11 cellular contexts compared by ENCODE assay signal in genomic region chr2:85269959-85270358, GRCh38. TPM values are rescaled to one million over a fixed set of nuclear protein-coding genes. Genes with fewer than 3 reads are reported as not detected.
A peak's percentile ranks its signal among the peaks of the same experiment; 100 is the strongest.
DNase-seq lines count a peak whose midpoint lies in the region; ATAC-seq and TF ChIP-seq lines count a peak whose summit lies in the region.
"Had no signal": no experiment of that assay in that cellular context is flagged by ENCODE, and none has a peak within 500 bp of the region (broad histone marks: within the 10 kb centered on the region; RNA-seq: fewer than 3 reads in every experiment).

No MANE protein-coding gene starts in this region.

- H3K27me3 ChIP-seq in cardiac muscle cell: no peaks in the 10 kb centered on the region
- H3K27me3 ChIP-seq in muscle layer of colon (ENCODE audit: control insufficient read depth in 1 of 2, insufficient read depth in 2 of 2, low read length in 2 of 2): no peaks in the 10 kb centered on the region
- H3K27me3 ChIP-seq in WERI-Rb-1 (ENCODE audit: insufficient read depth, low read depth, severe bottlenecking): no peaks in the 10 kb centered on the region

- H3K36me3 ChIP-seq in cardiac muscle cell: no peaks in the 10 kb centered on the region
- no peaks in the 10 kb centered on the region for H3K36me3 ChIP-seq in muscle layer of colon (ENCODE audit: insufficient read depth, low read length)
- H3K36me3 ChIP-seq in WERI-Rb-1: no peaks in the 10 kb centered on the region
- H3K36me3 ChIP-seq: neutrophil had no signal

- H3K36me3 Mint-ChIP-seq in activated CD4-positive, alpha-beta memory T cell treated with anti-CD3 and anti-CD28 coated beads, Interleukin-2, amount 10 ng/mL, durations not matched to agents 7 days and 5 days (ENCODE audit: low read depth): no peaks in the 10 kb centered on the region

- POLR2A ChIA-PET in RWPE1 (lab: Yijun Ruan, JAX; ENCODE audit: low non-redundant PET) (no interaction called here), HEK293T (lab: Yijun Ruan, JAX) (no interaction called here)
- POLR2A ChIA-PET in activated CD4-positive, alpha-beta memory T cell treated with anti-CD3 and anti-CD28 coated beads, Interleukin-2, amount 10 ng/mL, durations not matched to agents 7 days and 5 days (lab: Charles Lee): no interaction called here

- H3K4me1 ChIP-seq in cardiac muscle cell (ENCODE audit: low read depth): peaks cover 6% of the 10 kb centered on the region
- peaks cover 35% of the 10 kb centered on the region for H3K4me1 ChIP-seq in muscle layer of colon (ENCODE audit: insufficient read depth, low read length)

- H3K27me3 Mint-ChIP-seq in activated CD4-positive, alpha-beta memory T cell treated with anti-CD3 and anti-CD28 coated beads, Interleukin-2, amount 10 ng/mL, durations not matched to agents 7 days and 5 days: peaks cover 12% of the 10 kb centered on the region

- ATAC-seq in HG02870 (IDR thresholded peaks at IDR 0.05; ENCODE audit: unreplicated experiment): no peak

- CTCF ChIA-PET in RWPE1 (lab: Yijun Ruan, JAX): interaction anchor here (0.5 to 0.7 kb wide), 4 partner anchors 11 to 74 kb away, joined by 3 read pairs; no protein-coding TSS in a partner anchor
- CTCF ChIA-PET in HEK293T (lab: Yijun Ruan, JAX): interaction anchor here (0.6 to 1.6 kb wide), 4 partner anchors 10 to 341 kb away, joined by 3 to 8 read pairs (median 3); no protein-coding TSS in a partner anchor
- CTCF ChIA-PET in activated CD4-positive, alpha-beta memory T cell treated with anti-CD3 and anti-CD28 coated beads, Interleukin-2, amount 10 ng/mL, durations not matched to agents 7 days and 5 days (lab: Charles Lee): no interaction called here

- H3K4me3 ChIP-seq in cardiac muscle cell (no peak overlapping the region), muscle layer of colon (ENCODE audit: low read depth in 1 of 2, low read length in 2 of 2) (no peak overlapping the region), WERI-Rb-1 (ENCODE audit: low read depth, low read length) (no peak overlapping the region)

- TF ChIP-seq CTCF in RWPE1 (conservative IDR thresholded peaks at IDR 0.05; ENCODE audit: low read depth) (no peak), cardiac muscle cell (IDR thresholded peaks at IDR 0.05; ENCODE audit: low read depth, low read length) (no peak), WERI-Rb-1 (IDR thresholded peaks at IDR 0.05; ENCODE audit: low read depth, low read length) (no peak)

- no peak overlapping the region for H3K27ac Mint-ChIP-seq in activated CD4-positive, alpha-beta memory T cell treated with anti-CD3 and anti-CD28 coated beads, Interleukin-2, amount 10 ng/mL, durations not matched to agents 7 days and 5 days

- H3K4me1 Mint-ChIP-seq in activated CD4-positive, alpha-beta memory T cell treated with anti-CD3 and anti-CD28 coated beads, Interleukin-2, amount 10 ng/mL, durations not matched to agents 7 days and 5 days: peaks cover 7% of the 10 kb centered on the region

- peak overlapping the region; percentile 40; the same call in 1 of the 2 replicates for H3K27ac ChIP-seq in RWPE1
- peak overlapping the region; percentile 35 for H3K27ac ChIP-seq in cardiac muscle cell
- H3K27ac ChIP-seq in muscle layer of colon (ENCODE audit: low read depth, low read length): peak overlapping the region; percentile 7
- H3K27ac ChIP-seq in WERI-Rb-1: no peak overlapping the region
- H3K27ac ChIP-seq: neutrophil had no signal

- H3K9me3 ChIP-seq in cardiac muscle cell (ENCODE audit: low read depth) (no peaks in the 10 kb centered on the region), muscle layer of colon (ENCODE audit: low read length) (no peaks in the 10 kb centered on the region), WERI-Rb-1 (ENCODE audit: severe bottlenecking) (no peaks in the 10 kb centered on the region)
- H3K9me3 ChIP-seq: neutrophil had no signal

- no peak overlapping the region for H3K9ac ChIP-seq in muscle layer of colon (ENCODE audit: low read length)

- DNase-seq in DMS79 (lab: John Stamatoyannopoulos, UW): peak; percentile 80
- DNase-seq in RWPE1 (ENCODE audit: low spot score): no peak
- peak; percentile 23 to 85 for DNase-seq in cardiac muscle cell (ENCODE audit: low read depth in 1 of 2, low spot score in 1 of 2)
- no peak for DNase-seq in HEK293T (ENCODE audit: extremely low spot score)
- no peak for DNase-seq in activated CD4-positive, alpha-beta memory T cell treated with anti-CD3 and anti-CD28 coated beads, Interleukin-2, amount 10 ng/mL, durations not matched to agents 7 days and 5 days
- no peak for DNase-seq in WERI-Rb-1
- DNase-seq: activated naive CD4-positive, alpha-beta T cell; OCI-M1 had no signal

- H3K4me3 Mint-ChIP-seq in activated CD4-positive, alpha-beta memory T cell treated with anti-CD3 and anti-CD28 coated beads, Interleukin-2, amount 10 ng/mL, durations not matched to agents 7 days and 5 days: no peak overlapping the region

- no peaks in the 10 kb centered on the region for H3K9me3 Mint-ChIP-seq in activated CD4-positive, alpha-beta memory T cell treated with anti-CD3 and anti-CD28 coated beads, Interleukin-2, amount 10 ng/mL, durations not matched to agents 7 days and 5 days

TF ChIP-seq in HEK293T, 16 proteins besides CTCF, POLR2A, EP300 and RAD21:
- no peak for TF ChIP-seq FOXM1 (IDR thresholded peaks at IDR 0.05; ENCODE audit: borderline replicate concordance)
- TF ChIP-seq SP1 (IDR thresholded peaks at IDR 0.05): no peak
- no peak for TF ChIP-seq LEF1 (IDR thresholded peaks at IDR 0.05; ENCODE audit: borderline replicate concordance)
- no peak for TF ChIP-seq BHLHE40 (IDR thresholded peaks at IDR 0.05; ENCODE audit: borderline replicate concordance)
- TF ChIP-seq ZNF384 (IDR thresholded peaks at IDR 0.05): no peak
- TF ChIP-seq FOXK2 (IDR thresholded peaks at IDR 0.05): no peak
- TF ChIP-seq TARDBP (IDR thresholded peaks at IDR 0.05): no peak
- TF ChIP-seq FOXA1 (IDR thresholded peaks at IDR 0.05): no peak
- no peak for TF ChIP-seq ARNT (IDR thresholded peaks at IDR 0.05)

RNA-seq across cellular contexts. Expression of gene TGOLN2, which starts 57.8 kb away (rescaled TPM):
- 36.6 and 56.1 TPM in 2 replicates for total RNA-seq in cardiac muscle cell
- 20.1 and 26.6 TPM in 2 replicates for polyA plus RNA-seq in cardiac muscle cell
- 100 to 1,000 TPM; 129 to 131 TPM for total RNA-seq in activated CD4-positive, alpha-beta memory T cell treated with anti-CD3 and anti-CD28 coated beads, Interleukin-2, amount 10 ng/mL, durations not matched to agents 7 days and 5 days

Comparison
In these comparisons a context has a peak if more than half of its experiments do, and no peak if none do; other contexts are left out.
1. DNase-seq: peak in DMS79 (single experiment) and cardiac muscle cell (2 of 2); none in RWPE1 (single experiment), HEK293T (single experiment), activated CD4-positive, alpha-beta memory T cell treated with anti-CD3 and anti-CD28 coated beads, Interleukin-2, amount 10 ng/mL, durations not matched to agents 7 days and 5 days (single experiment) and WERI-Rb-1 (single experiment).